Comparison of ENCODE assay signal across 1 cellular context in genomic region chr15:76905013-76905839, GRCh38.
TF ChIP-seq lines count a peak whose summit lies in the region.

Gene SCAPER (minus strand): TSS chr15:76905340. CDS start chr15:76883817, 21,523 bp downstream.

TF ChIP-seq in WTC11, 78 proteins besides CTCF, POLR2A, EP300 and RAD21 (continued from another document):
- TF ChIP-seq PRDM15 (CRISPR knock-in tag; IDR thresholded peaks at IDR 0.05), result no peak
- TF ChIP-seq TCF7 (CRISPR knock-in tag; IDR thresholded peaks at IDR 0.05; ENCODE audit: low read depth), result peak; percentile 72; the same call in 1 of the 2 replicates
- TF ChIP-seq FOXJ3 (CRISPR knock-in tag; IDR thresholded peaks at IDR 0.05; ENCODE audit: borderline replicate concordance), result 0 out of 2 replicates have a peak, but pooled peaks have one; percentile 53
- TF ChIP-seq NFATC4 (CRISPR knock-in tag; IDR thresholded peaks at IDR 0.05), result no peak
- TF ChIP-seq ZBTB43 (CRISPR knock-in tag; IDR thresholded peaks at IDR 0.05), result peak; percentile 85; the same call in 1 of the 2 replicates
- no peak for TF ChIP-seq ZNF396 (CRISPR knock-in tag; IDR thresholded peaks at IDR 0.05; ENCODE audit: borderline replicate concordance)
- no peak for TF ChIP-seq ZNF532 (CRISPR knock-in tag; IDR thresholded peaks at IDR 0.05; ENCODE audit: borderline replicate concordance)
- no peak for TF ChIP-seq ZNF219 (CRISPR knock-in tag; IDR thresholded peaks at IDR 0.05; ENCODE audit: borderline replicate concordance)
- peak; percentile 99 for TF ChIP-seq MAX (CRISPR knock-in tag; IDR thresholded peaks at IDR 0.05)
- TF ChIP-seq USF1 (CRISPR knock-in tag; IDR thresholded peaks at IDR 0.05), result peak; percentile 96
- peak; percentile 80; the same call in 1 of the 2 replicates for TF ChIP-seq NFE2L1 (CRISPR knock-in tag; IDR thresholded peaks at IDR 0.05)
- no peak; the same call in none of the 2 replicates for TF ChIP-seq ESRRA (CRISPR knock-in tag; IDR thresholded peaks at IDR 0.05; ENCODE audit: borderline replicate concordance)
- TF ChIP-seq ZNF317 (CRISPR knock-in tag; IDR thresholded peaks at IDR 0.05; ENCODE audit: borderline replicate concordance, low read depth), result 0 out of 2 replicates have a peak, but pooled peaks have one; percentile 8
- TF ChIP-seq ZSCAN18 (CRISPR knock-in tag; IDR thresholded peaks at IDR 0.05), result no peak
- TF ChIP-seq ZNF512 (CRISPR knock-in tag; IDR thresholded peaks at IDR 0.05; ENCODE audit: borderline replicate concordance), result no peak
- no peak for TF ChIP-seq NR2C2 (CRISPR knock-in tag; IDR thresholded peaks at IDR 0.05)
- TF ChIP-seq IRF1 (CRISPR knock-in tag; IDR thresholded peaks at IDR 0.05), result no peak; the same call in 1 of the 2 replicates
- peak; percentile 97 for TF ChIP-seq E2F5 (CRISPR knock-in tag; IDR thresholded peaks at IDR 0.05)
- TF ChIP-seq ZNF423 (CRISPR knock-in tag; IDR thresholded peaks at IDR 0.05), result no peak
- peak; percentile 96 for TF ChIP-seq SP1 (CRISPR knock-in tag; conservative IDR thresholded peaks at IDR 0.05)
- TF ChIP-seq HMGXB4 (CRISPR knock-in tag; IDR thresholded peaks at IDR 0.05), result no peak; the same call in 1 of the 2 replicates
- no peak for TF ChIP-seq HMGA2 (CRISPR knock-in tag; IDR thresholded peaks at IDR 0.05)
- no peak for TF ChIP-seq ZNF121 (CRISPR knock-in tag; IDR thresholded peaks at IDR 0.05)
- peak; percentile 58; the same call in 1 of the 2 replicates for TF ChIP-seq JUN (CRISPR knock-in tag; IDR thresholded peaks at IDR 0.05)
- no peak for TF ChIP-seq RORB (CRISPR knock-in tag; IDR thresholded peaks at IDR 0.05)
- no peak for TF ChIP-seq GRHL2 (CRISPR knock-in tag; IDR thresholded peaks at IDR 0.05; ENCODE audit: insufficient replicate concordance, severe bottlenecking)
- no peak for TF ChIP-seq SOX15 (CRISPR knock-in tag; IDR thresholded peaks at IDR 0.05)
- TF ChIP-seq ATF2 (CRISPR knock-in tag; IDR thresholded peaks at IDR 0.05; ENCODE audit: borderline replicate concordance, low read depth), result no peak
- TF ChIP-seq TEAD1 (CRISPR knock-in tag; IDR thresholded peaks at IDR 0.05), result peak; percentile 97
- TF ChIP-seq SMAD3 (CRISPR knock-in tag; IDR thresholded peaks at IDR 0.05; ENCODE audit: borderline replicate concordance), result no peak
- no peak for TF ChIP-seq SMAD4 (CRISPR knock-in tag; IDR thresholded peaks at IDR 0.05)
